Comparison of ENCODE assay signal across 8 cellular contexts in the genomic region with DNA sequence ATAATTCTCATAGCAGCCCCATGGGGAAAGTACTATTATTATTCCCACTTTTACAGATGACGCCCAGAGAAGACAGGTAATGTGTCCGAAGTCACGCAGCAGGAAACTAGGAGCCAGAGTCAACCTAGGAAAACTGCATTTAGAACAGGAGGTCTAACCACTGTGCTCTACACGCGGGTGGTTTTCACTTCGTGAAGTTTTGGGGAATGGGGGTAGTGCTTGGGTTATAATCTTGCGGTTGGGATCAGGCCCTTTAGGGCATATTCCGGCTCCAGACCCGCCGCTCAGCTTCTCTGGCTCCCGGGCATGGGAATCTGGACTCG. TPM values are rescaled to one million over a fixed set of nuclear protein-coding genes. Genes with fewer than 3 reads are reported as not detected.
DNase-seq lines count a peak whose midpoint lies in the region; ATAC-seq and TF ChIP-seq lines count a peak whose summit lies in the region.

No MANE protein-coding gene starts in this region.

- H3K27me3 ChIP-seq in left lung = peaks cover 8 to 49% of the 10 kb centered on the region in 2 donors
- peaks cover 52% of the 10 kb centered on the region for H3K27me3 ChIP-seq in thymus (ENCODE audit: control insufficient read depth, insufficient read depth)

- H3K4me3 ChIP-seq in left lung (peak overlapping the region; percentile 89 to 97), thymus (ENCODE audit: low read length) (peak overlapping the region; percentile 92)

- H3K9me3 ChIP-seq in left lung (no peaks in the 10 kb centered on the region), thymus (ENCODE audit: control insufficient read depth) (peaks cover 2% of the 10 kb centered on the region)

- H3K4me1 Mint-ChIP-seq in activated CD4-positive, alpha-beta T cell treated with anti-CD3 and anti-CD28 coated beads, Interleukin-2, amount 10 ng/mL, durations not matched to agents 24 days and 14 days = peaks cover 25% of the 10 kb centered on the region
- H3K4me1 Mint-ChIP-seq in activated naive CD8-positive, alpha-beta T cell treated with anti-CD3 and anti-CD28 coated beads, Interleukin-2, amount 50 U/mL, for 24 hours = peaks cover 26% of the 10 kb centered on the region

- intact Hi-C loops in activated CD4-positive, alpha-beta T cell treated with anti-CD3 and anti-CD28 coated beads, Interleukin-2, amount 10 ng/mL, durations not matched to agents 24 days and 14 days (cut with micrococcal nuclease) = loop anchor here (1.0 to 5.0 kb wide), 4 partner anchors 46 to 353 kb away; a partner anchor contains a TSS
- intact Hi-C loops in left lung (cut with DNase I) = loop anchor here in 1 of 2 donors (5.0 to 10.0 kb wide), 3 partner anchors 45 to 357 kb away; no protein-coding TSS in a partner anchor

- TF ChIP-seq CTCF in left lung (IDR thresholded peaks at IDR 0.05) = no peak

- WGBS in thymus = 16% methylated on average over 12 of the region's 12 CpGs

- in situ Hi-C loops in ACHN (cut with HindIII; ENCODE audit: low pct_ligation_motif_present, low pct_unique_long_range_greater_than_20kb, low sequenced_read_pairs) = no loop called here

- no peak for ATAC-seq in activated naive CD8-positive, alpha-beta T cell treated with anti-CD3 and anti-CD28 coated beads, Interleukin-2, amount 50 U/mL, for 24 hours
- ATAC-seq in left lung = no peak

- no peaks in the 10 kb centered on the region for H3K36me3 Mint-ChIP-seq in activated CD4-positive, alpha-beta T cell treated with anti-CD3 and anti-CD28 coated beads, Interleukin-2, amount 10 ng/mL, durations not matched to agents 24 days and 14 days (ENCODE audit: low read depth)
- no peaks in the 10 kb centered on the region for H3K36me3 Mint-ChIP-seq in activated naive CD8-positive, alpha-beta T cell treated with anti-CD3 and anti-CD28 coated beads, Interleukin-2, amount 50 U/mL, for 24 hours (ENCODE audit: low read depth)

- H3K4me3 Mint-ChIP-seq in activated CD4-positive, alpha-beta T cell treated with anti-CD3 and anti-CD28 coated beads, Interleukin-2, amount 10 ng/mL, durations not matched to agents 24 days and 14 days = peak overlapping the region; percentile 81
- H3K4me3 Mint-ChIP-seq in activated naive CD8-positive, alpha-beta T cell treated with anti-CD3 and anti-CD28 coated beads, Interleukin-2, amount 50 U/mL, for 24 hours = peak overlapping the region; percentile 89

- no peak for DNase-seq in activated CD4-positive, alpha-beta T cell treated with anti-CD3 and anti-CD28 coated beads, Interleukin-2, amount 10 ng/mL, durations not matched to agents 24 days and 14 days
- no peak for DNase-seq in activated CD4-positive, alpha-beta T cell treated with anti-CD3 and anti-CD28 coated beads, Interleukin-2, amount 50 U/mL, for 48 hours
- DNase-seq in activated naive CD8-positive, alpha-beta T cell treated with anti-CD3 and anti-CD28 coated beads, Interleukin-2, amount 50 U/mL, for 24 hours = no peak
- no peak for DNase-seq in left lung
- no peak for DNase-seq in NCI-H1092 (lab: John Stamatoyannopoulos, UW)
- no peak for DNase-seq in ureter (ENCODE audit: low spot score)
- DNase-seq in ACHN = no peak

- no peaks in the 10 kb centered on the region for H3K9me3 Mint-ChIP-seq in activated CD4-positive, alpha-beta T cell treated with anti-CD3 and anti-CD28 coated beads, Interleukin-2, amount 10 ng/mL, durations not matched to agents 24 days and 14 days
- H3K9me3 Mint-ChIP-seq in activated naive CD8-positive, alpha-beta T cell treated with anti-CD3 and anti-CD28 coated beads, Interleukin-2, amount 50 U/mL, for 24 hours = no peaks in the 10 kb centered on the region

- H3K27ac Mint-ChIP-seq in activated CD4-positive, alpha-beta T cell treated with anti-CD3 and anti-CD28 coated beads, Interleukin-2, amount 10 ng/mL, durations not matched to agents 24 days and 14 days = peak overlapping the region; percentile 59
- peak overlapping the region; percentile 67 for H3K27ac Mint-ChIP-seq in activated naive CD8-positive, alpha-beta T cell treated with anti-CD3 and anti-CD28 coated beads, Interleukin-2, amount 50 U/mL, for 24 hours

- H3K27ac ChIP-seq in left lung = peak overlapping the region; percentile 88 to 91
- H3K27ac ChIP-seq in thymus (ENCODE audit: low read depth) = peak overlapping the region; percentile 78

- H3K36me3 ChIP-seq in left lung = no peaks in the 10 kb centered on the region
- H3K36me3 ChIP-seq in thymus (ENCODE audit: control insufficient read depth, insufficient read depth) = no peaks in the 10 kb centered on the region

- H3K4me1 ChIP-seq in left lung (peaks cover 38 to 60% of the 10 kb centered on the region in 2 donors), thymus (ENCODE audit: control insufficient read depth, insufficient read depth, low read length) (peaks cover 4% of the 10 kb centered on the region)

- H3K27me3 Mint-ChIP-seq in activated CD4-positive, alpha-beta T cell treated with anti-CD3 and anti-CD28 coated beads, Interleukin-2, amount 10 ng/mL, durations not matched to agents 24 days and 14 days = peaks cover 54% of the 10 kb centered on the region
- peaks cover 45% of the 10 kb centered on the region for H3K27me3 Mint-ChIP-seq in activated naive CD8-positive, alpha-beta T cell treated with anti-CD3 and anti-CD28 coated beads, Interleukin-2, amount 50 U/mL, for 24 hours

RNA-seq across cellular contexts. Expression of a gene that starts 5.2 kb away (rescaled TPM):
- total RNA-seq in activated CD4-positive, alpha-beta T cell treated with anti-CD3 and anti-CD28 coated beads, Interleukin-2, amount 10 ng/mL, durations not matched to agents 24 days and 14 days = 10.1 and 10.6 TPM in 2 replicates
- total RNA-seq in left lung (100 to 1,000 TPM; 196 to 330 TPM), ureter (737 TPM)
- polyA plus RNA-seq in thymus = 145 TPM

Comparison
In these comparisons a context has a peak if more than half of its experiments do, and no peak if none do; other contexts are left out.
1. RNA of a gene that starts 5.2 kb away (total RNA-seq): 737 TPM in ureter (single experiment) and 196 to 330 TPM in left lung; 10.1 to 10.6 TPM in activated CD4-positive, alpha-beta T cell treated with anti-CD3 and anti-CD28 coated beads, Interleukin-2, amount 10 ng/mL, durations not matched to agents 24 days and 14 days; every median in the first group is over 10 times any median in the second.